Comparison of ENCODE assay signal across 18 cellular contexts in the genomic region with DNA sequence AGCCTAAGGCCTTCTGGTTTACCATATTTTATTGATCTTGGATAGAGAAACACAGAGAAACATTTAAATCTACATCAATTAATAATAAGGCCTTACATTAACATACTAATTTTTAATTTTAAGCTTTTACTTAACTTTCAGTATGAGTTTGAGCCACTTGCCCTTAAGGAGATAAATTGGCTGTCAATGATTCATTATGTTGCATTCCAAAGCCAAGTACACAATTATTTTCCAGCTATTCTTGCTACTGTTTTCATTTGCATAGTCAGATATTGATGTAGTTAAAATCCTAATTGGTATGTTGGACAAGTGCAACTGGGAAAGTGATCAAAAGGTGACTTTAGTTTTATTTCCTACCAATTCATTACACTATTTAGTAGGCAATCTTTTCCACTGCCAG. TPM values are rescaled to one million over a fixed set of nuclear protein-coding genes. Genes with fewer than 3 reads are reported as not detected.
DNase-seq lines count a peak whose midpoint lies in the region; ATAC-seq and TF ChIP-seq lines count a peak whose summit lies in the region.
"Had no signal": no experiment of that assay in that cellular context is flagged by ENCODE, and none has a peak within 500 bp of the region (broad histone marks: within the 10 kb centered on the region; RNA-seq: fewer than 3 reads in every experiment).

No MANE protein-coding gene starts in this region.

- no peak overlapping the region for H3K14ac ChIP-seq in IMR-90 (replicated peaks; ENCODE audit: low read depth, low read length)

- no peak overlapping the region for H3K18ac ChIP-seq in IMR-90 (ENCODE audit: low read depth, low read length)

- H3F3A ChIP-seq in GM23248 (ENCODE audit: insufficient read depth): no peaks in the 10 kb centered on the region

- H3K23ac ChIP-seq in IMR-90 (ENCODE audit: low read depth, low read length): no peak overlapping the region

- peaks cover 14% of the 10 kb centered on the region for H3K9me1 ChIP-seq in IMR-90 (ENCODE audit: insufficient read depth, low read length)

- no peaks in the 10 kb centered on the region for H4K20me1 ChIP-seq in GM23248 (ENCODE audit: insufficient read depth)
- no peaks in the 10 kb centered on the region for H4K20me1 ChIP-seq in IMR-90 (ENCODE audit: insufficient read depth, low read length)

- H3K9me2 ChIP-seq in GM23248 (ENCODE audit: insufficient read depth): no peaks in the 10 kb centered on the region

- ATAC-seq in IMR-90 (ENCODE audit: low read depth): no peak
- ATAC-seq: CD8-positive, alpha-beta T cell; GM12878; HCT116 had no signal

- H3K56ac ChIP-seq in IMR-90 (ENCODE audit: extremely low read depth, insufficient read depth, low read length): no peak overlapping the region

- TF ChIP-seq CTCF in IMR-90 (conservative IDR thresholded peaks at IDR 0.05; ENCODE audit: low read depth, low read length) (no peak), fibroblast of villous mesenchyme (IDR thresholded peaks at IDR 0.05; ENCODE audit: insufficient read depth, low read depth, low read length) (no peak), lower leg skin (IDR thresholded peaks at IDR 0.05) (no peak)

- no peak overlapping the region for H2BK15ac ChIP-seq in IMR-90 (ENCODE audit: low read depth, low read length)

- H3K9ac ChIP-seq in GM23248 (no peak overlapping the region), IMR-90 (ENCODE audit: low read depth, low read length) (no peak overlapping the region), subcutaneous abdominal adipose tissue (ENCODE audit: low read length in 5 of 5) (no peak overlapping the region)

- H2BK5ac ChIP-seq in IMR-90 (ENCODE audit: low read depth, low read length, poor library complexity, severe bottlenecking): no peak overlapping the region

- dilution Hi-C loops in IMR-90 (cut with HindIII; ENCODE audit: low sequenced_read_pairs, unreplicated experiment): no loop called here

- TF ChIP-seq POLR2A in IMR-90 (IDR thresholded peaks at IDR 0.05; ENCODE audit: low read depth, low read length) (no peak), lower leg skin (IDR thresholded peaks at IDR 0.05) (no peak)

- H3K27me3 ChIP-seq in GM23248 (replicated peaks; ENCODE audit: insufficient read depth) (no peaks in the 10 kb centered on the region), IMR-90 (ENCODE audit: control insufficient read depth, insufficient read depth, low read length) (no peaks in the 10 kb centered on the region), subcutaneous abdominal adipose tissue (ENCODE audit: control insufficient read depth in 5 of 5, insufficient read depth in 4 of 5, low read length in 5 of 5) (no peaks in the 10 kb centered on the region)

- H3K36me3 ChIP-seq in GM23248 (ENCODE audit: low read depth): no peaks in the 10 kb centered on the region
- peaks cover 25% of the 10 kb centered on the region for H3K36me3 ChIP-seq in IMR-90 (ENCODE audit: control insufficient read depth, insufficient read depth, low read length)
- peaks cover 8 to 88% (median 58%) of the 10 kb centered on the region in 5 donors for H3K36me3 ChIP-seq in subcutaneous abdominal adipose tissue (ENCODE audit: control insufficient read depth in 5 of 5, insufficient read depth in 5 of 5, low read length in 5 of 5)

- H2AK5ac ChIP-seq in IMR-90 (ENCODE audit: low read depth, low read length): no peak overlapping the region

- no peak overlapping the region for H3K4me3 ChIP-seq in GM23248
- H3K4me3 ChIP-seq in IMR-90 (ENCODE audit: insufficient read depth, low read depth, low read length): no peak overlapping the region
- H3K4me3 ChIP-seq in fibroblast of villous mesenchyme (ENCODE audit: low read depth, low read length): no peak overlapping the region
- H3K4me3 ChIP-seq in subcutaneous abdominal adipose tissue (ENCODE audit: low read depth in 1 of 5, low read length in 5 of 5): no peak overlapping the region
- H3K4me3 ChIP-seq in lower leg skin (ENCODE audit: low read depth, poor library complexity, severe bottlenecking): no peak overlapping the region
- H3K4me3 ChIP-seq: GM12878 had no signal

- H2AK9ac ChIP-seq in IMR-90 (replicated peaks; ENCODE audit: low read depth, low read length, poor library complexity): no peak overlapping the region

- no peak overlapping the region for H4K5ac ChIP-seq in IMR-90 (ENCODE audit: low read depth, low read length)

- in situ Hi-C loops in GM23248 (cut with MboI): no loop called here
- in situ Hi-C loops in IMR-90 (cut with MboI; ENCODE audit: low sequenced_read_pairs): no loop called here

- CTCF ChIA-PET in IMR-90 (lab: Yijun Ruan, JAX): no interaction called here

- H3K79me2 ChIP-seq in GM23248 (ENCODE audit: insufficient read depth): no peaks in the 10 kb centered on the region

- intact Hi-C loops in IMR-90 (cut with micrococcal nuclease) (no loop called here), lower leg skin (cut with DNase I; ENCODE audit: low total_unique reads) (no loop called here)

- H3K27ac ChIP-seq in GM23248: no peak overlapping the region
- H3K27ac ChIP-seq in IMR-90 (ENCODE audit: insufficient read depth, low read length): no peak overlapping the region
- peak overlapping the region; percentile 18 for H3K27ac ChIP-seq in subcutaneous abdominal adipose tissue (ENCODE audit: low read depth, low read length)
- H3K27ac ChIP-seq: C4-2B had no signal

- H2BK120ac ChIP-seq in IMR-90 (ENCODE audit: low read depth, low read length): no peak overlapping the region; the same call in 1 of the 2 replicates

- POLR2A ChIA-PET in IMR-90 (lab: Charles Lee; ENCODE audit: unreplicated experiment): no interaction called here

- H3K9me3 ChIP-seq in GM23248 (ENCODE audit: low read depth): no peaks in the 10 kb centered on the region
- no peaks in the 10 kb centered on the region for H3K9me3 ChIP-seq in IMR-90 (ENCODE audit: control insufficient read depth, insufficient read depth, low read length)
- no peaks in the 10 kb centered on the region for H3K9me3 ChIP-seq in subcutaneous abdominal adipose tissue (ENCODE audit: control insufficient read depth in 5 of 5, low read length in 5 of 5)
- H3K9me3 ChIP-seq: Caco-2 had no signal

- H3K4ac ChIP-seq in IMR-90 (ENCODE audit: low read depth, low read length): no peak overlapping the region

- H3K4me1 ChIP-seq in GM23248 (ENCODE audit: insufficient read depth) (no peaks in the 10 kb centered on the region), IMR-90 (ENCODE audit: control insufficient read depth, insufficient read depth, low read length) (peaks cover 9% of the 10 kb centered on the region), subcutaneous abdominal adipose tissue (ENCODE audit: control insufficient read depth in 5 of 5, insufficient read depth in 5 of 5, low read length in 5 of 5) (peaks cover 0 to 14% (median 8%) of the 10 kb centered on the region in 5 donors)

- DNase-seq in GM23248 (peak; percentile 9), IMR-90 (peak; percentile 26), fibroblast of villous mesenchyme (ENCODE audit: low read depth) (peak; percentile 30), C1 segment of cervical spinal cord (lab: John Stamatoyannopoulos, UW) (no peak), lower leg skin (ENCODE audit: low spot score in 2 of 2) (no peak)
- DNase-seq in stimulated activated CD4-positive, alpha-beta T cell treated with anti-CD3 and anti-CD28 coated beads, Interleukin-12 subunit alpha, Interleukin-12 subunit beta, amount 100 ng/mL, for 4 hours: no peak
- DNase-seq: Caco-2; CD4-positive, CD25-positive, alpha-beta regulatory T cell; CD8-positive, alpha-beta T cell; DMS153; DND-41; EL; GDM1; H7 had no signal

- no peak overlapping the region for H2BK20ac ChIP-seq in IMR-90 (ENCODE audit: low read depth, low read length)

- no peak for TF ChIP-seq RAD21 in IMR-90 (IDR thresholded peaks at IDR 0.05; ENCODE audit: low read length)

- no peak overlapping the region for H2AFZ ChIP-seq in GM23248
- H2AFZ ChIP-seq in IMR-90 (replicated peaks; ENCODE audit: low read length, poor library complexity): no peak overlapping the region

- no TSS peak for BruUV-seq in IMR-90 (replicated peaks; lab: Mats Ljungman, UMichigan)

- H4K8ac ChIP-seq in IMR-90 (ENCODE audit: low read depth in 2 of 2, low read length in 2 of 2): no peak overlapping the region

- H3K79me1 ChIP-seq in IMR-90 (ENCODE audit: low read depth in 1 of 2, low read length in 2 of 2): peaks cover 0 to 9% of the 10 kb centered on the region in 2 experiments; a peak in 1 of 4 replicates

- no peak overlapping the region for H4K91ac ChIP-seq in IMR-90 (ENCODE audit: insufficient read depth, low read depth, low read length)

- no peak overlapping the region for H3K4me2 ChIP-seq in GM23248 (ENCODE audit: unreplicated experiment)
- H3K4me2 ChIP-seq in IMR-90 (ENCODE audit: low read depth, low read length): no peak overlapping the region

TF ChIP-seq in IMR-90, 13 proteins besides CTCF, POLR2A, EP300 and RAD21:
- TF ChIP-seq RCOR1 (IDR thresholded peaks at IDR 0.05; ENCODE audit: insufficient replicate concordance, low read length): no peak
- TF ChIP-seq ELK1 (IDR thresholded peaks at IDR 0.05; ENCODE audit: borderline replicate concordance, low read depth, low read length): no peak

RNA-seq across cellular contexts. Expression of gene MOCS1, which starts 58.2 kb away (rescaled TPM):
- total RNA-seq in GM23248 (2014; rRNA removed; shearing (Covaris generic)): 9.0 and 10.2 TPM in 2 replicates
- polyA plus RNA-seq in GM23248 (2016; fragmentation: Nextera tagmentation; extraction: Ambion mirVana) (7.3 and 8.4 TPM in 2 replicates), IMR-90 (2012; rRNA removed) (4.8 and 5.5 TPM in 2 replicates)
- total RNA-seq in IMR-90 (2012; rRNA removed) (8.1 and 9.5 TPM in 2 replicates), fibroblast of villous mesenchyme (5.2 and 10.8 TPM in 2 replicates), lower leg skin (10 to 100 TPM in 2 of 4 donors, 1 to 10 TPM in 2; 4.8 to 18.7 (median 10.5) TPM)
- 3.4 and 5.4 TPM in 2 replicates for polyA plus RNA-seq in IMR-90 (2012; cell fraction: cytosol; rRNA removed)
- 5.7 and 6.6 TPM in 2 replicates for polyA plus RNA-seq in IMR-90 (2012; cell fraction: nucleus; rRNA removed; ENCODE audit: low replicate concordance)

Comparison
In these comparisons a context has a peak if more than half of its experiments do, and no peak if none do; other contexts are left out.
1. DNase-seq: peak in GM23248 (single experiment), IMR-90 (single experiment) and fibroblast of villous mesenchyme (single experiment); none in C1 segment of cervical spinal cord (0 of 14), stimulated activated CD4-positive, alpha-beta T cell treated with anti-CD3 and anti-CD28 coated beads, Interleukin-12 subunit alpha, Interleukin-12 subunit beta, amount 100 ng/mL, for 4 hours (single experiment) and lower leg skin (0 of 2).